Comparison of ENCODE assay signal across 8 cellular contexts in the genomic region with DNA sequence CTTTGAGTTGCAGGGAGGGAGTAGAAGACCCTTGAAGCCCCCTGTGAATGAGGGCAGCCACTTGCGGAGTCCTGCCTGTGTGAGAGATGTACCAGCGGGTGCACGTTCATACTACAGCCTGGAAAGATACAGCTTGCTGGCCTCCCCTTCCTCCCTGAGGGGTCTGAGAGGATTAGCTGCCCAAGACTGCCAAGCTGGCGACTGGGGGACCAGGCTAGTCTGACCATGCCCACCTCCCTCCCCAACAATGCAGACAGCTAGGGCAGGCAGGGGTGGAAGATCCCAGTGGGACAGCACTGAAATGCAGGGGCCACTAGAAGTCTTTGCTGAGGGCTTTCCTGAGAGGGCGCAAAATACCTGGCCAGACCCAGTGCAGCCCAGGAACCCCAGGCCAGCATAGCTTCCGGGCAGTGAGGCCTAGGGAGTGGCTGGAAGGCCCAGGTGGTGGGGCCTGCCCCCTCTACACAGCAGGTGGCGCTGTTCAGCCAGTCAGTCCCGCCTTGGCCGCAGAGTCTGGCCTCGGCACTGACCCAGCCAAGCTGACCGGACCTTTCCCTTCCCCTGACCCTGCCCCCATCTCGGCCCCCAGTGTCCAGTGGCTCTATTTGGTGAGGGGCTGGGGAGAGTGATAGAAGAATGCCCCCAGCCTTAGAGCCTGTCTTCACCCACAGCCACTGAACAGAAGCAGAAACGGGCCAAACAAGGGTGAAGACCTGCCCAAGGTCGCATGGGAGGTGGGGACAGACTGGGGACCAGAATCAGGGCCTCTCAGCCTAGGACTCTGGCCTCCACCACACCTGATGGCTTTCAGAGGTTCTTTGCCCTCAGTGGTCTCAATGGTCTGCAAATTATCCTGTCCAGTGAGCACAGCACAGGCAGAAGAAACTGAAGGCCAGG. TPM values are rescaled to one million over a fixed set of nuclear protein-coding genes. Genes with fewer than 3 reads are reported as not detected.
DNase-seq lines count a peak whose midpoint lies in the region; ATAC-seq lines count a peak whose summit lies in the region.

No MANE protein-coding gene starts in this region.

- DNase-seq in NCI-H82 (lab: John Stamatoyannopoulos, UW): peak; percentile 63
- no peak for DNase-seq in NCI-H82 treated with DMSO at 0.1 percent for 48 hours (lab: John Stamatoyannopoulos, UW; ENCODE audit: unreplicated experiment)
- peak; percentile 78 for DNase-seq in HK-2 (ENCODE audit: unreplicated experiment)
- DNase-seq in SHP77 treated with DMSO at 0.1 percent for 48 hours (lab: John Stamatoyannopoulos, UW): peak; percentile 26
- peak; percentile 82 for DNase-seq in astrocyte of the hippocampus (ENCODE audit: low read depth, low spot score)
- DNase-seq in hepatic stellate cell (ENCODE audit: low spot score): peak; percentile 86
- DNase-seq in pulmonary artery endothelial cell (ENCODE audit: low read depth, low spot score): peak; percentile 22

- ATAC-seq in HG02610 (IDR thresholded peaks at IDR 0.05; ENCODE audit: unreplicated experiment): no peak

RNA-seq across cellular contexts. Expression of a gene that starts 4.8 kb away (rescaled TPM):
- 0.28 and 0.33 TPM in 2 replicates for total RNA-seq in pulmonary artery endothelial cell

RNA-seq across cellular contexts. Expression of a gene that starts 44.8 kb away (rescaled TPM):
- total RNA-seq in pulmonary artery endothelial cell: 54.3 and 112 TPM in 2 replicates

RNA-seq across cellular contexts. Expression of a gene that starts 45.1 kb away (rescaled TPM):
- 46.8 and 66.1 TPM in 2 replicates for total RNA-seq in pulmonary artery endothelial cell
